ENCODE assay signal across 11 cellular contexts in genomic region chr2:101204400-101205095, GRCh38. TPM values are rescaled to one million over a fixed set of nuclear protein-coding genes. Genes with fewer than 3 reads are reported as not detected.
DNase-seq lines count a peak whose midpoint lies in the region; ATAC-seq and TF ChIP-seq lines count a peak whose summit lies in the region.
"Had no signal": no experiment of that assay in that cellular context is flagged by ENCODE, and none has a peak within 500 bp of the region (broad histone marks: within the 10 kb centered on the region; RNA-seq: fewer than 3 reads in every experiment).

No MANE protein-coding gene starts in this region.

- H3K36me3 Mint-ChIP-seq in activated naive CD4-positive, alpha-beta T cell treated with anti-CD3 and anti-CD28 coated beads for 36 hours (ENCODE audit: low read depth), result no peaks in the 10 kb centered on the region
- H3K36me3 Mint-ChIP-seq in stimulated activated naive B cell treated with anti-CD40 and anti-IgM and Interleukin-4, amounts not matched to agents 10 μg/mL and 1 μg/mL and 100 μg/mL, for 72 hours, result no peaks in the 10 kb centered on the region
- peaks cover 0 to 2% of the 10 kb centered on the region in 2 donors for H3K36me3 Mint-ChIP-seq in CD14-positive monocyte

- TF ChIP-seq CTCF in brain microvascular endothelial cell (IDR thresholded peaks at IDR 0.05; ENCODE audit: low read depth, low read length, missing control alignments), result peak; percentile 65
- TF ChIP-seq CTCF in CD14-positive monocyte (IDR thresholded peaks at IDR 0.05), result no peak

- H3K9me3 Mint-ChIP-seq in activated naive CD4-positive, alpha-beta T cell treated with anti-CD3 and anti-CD28 coated beads for 36 hours, result no peaks in the 10 kb centered on the region
- H3K9me3 Mint-ChIP-seq in stimulated activated naive B cell treated with anti-CD40 and anti-IgM and Interleukin-4, amounts not matched to agents 10 μg/mL and 1 μg/mL and 100 μg/mL, for 72 hours, result peaks cover 1 to 7% of the 10 kb centered on the region in 2 donors
- peaks cover 0 to 1% (median 0%) of the 10 kb centered on the region in 7 donors for H3K9me3 Mint-ChIP-seq in CD14-positive monocyte

- in situ Hi-C loops in brain microvascular endothelial cell (cut with HindIII; ENCODE audit: low pct_ligation_motif_present, low sequenced_read_pairs), result loop anchor here (25.0 kb wide), 1 partner anchor 167 kb away; no protein-coding TSS in a partner anchor

- H3K27me3 Mint-ChIP-seq in activated naive CD4-positive, alpha-beta T cell treated with anti-CD3 and anti-CD28 coated beads for 36 hours (ENCODE audit: low read depth), result no peaks in the 10 kb centered on the region
- no peaks in the 10 kb centered on the region for H3K27me3 Mint-ChIP-seq in stimulated activated naive B cell treated with anti-CD40 and anti-IgM and Interleukin-4, amounts not matched to agents 10 μg/mL and 1 μg/mL and 100 μg/mL, for 72 hours
- peaks cover 0 to 4% (median 2%) of the 10 kb centered on the region in 3 donors for H3K27me3 Mint-ChIP-seq in CD14-positive monocyte (ENCODE audit: low read depth in 3 of 3)

- CTCF ChIA-PET in activated naive CD4-positive, alpha-beta T cell treated with anti-CD3 and anti-CD28 coated beads for 36 hours (lab: Charles Lee), result interaction anchor here (0.6 to 4.9 kb wide), 40 partner anchors 9 to 610 kb away, joined by 3 to 52 read pairs (median 5); partner anchors contain the start of genes CNOT11, RPL31 and TBC1D8

- H3K4me1 Mint-ChIP-seq in activated naive CD4-positive, alpha-beta T cell treated with anti-CD3 and anti-CD28 coated beads for 36 hours (ENCODE audit: low read depth), result no peaks in the 10 kb centered on the region
- peaks cover 5 to 12% of the 10 kb centered on the region in 2 donors for H3K4me1 Mint-ChIP-seq in stimulated activated naive B cell treated with anti-CD40 and anti-IgM and Interleukin-4, amounts not matched to agents 10 μg/mL and 1 μg/mL and 100 μg/mL, for 72 hours
- peaks cover 31% of the 10 kb centered on the region for H3K4me1 Mint-ChIP-seq in CD14-positive monocyte

- H3K9me3 ChIP-seq in MG63, result no peaks in the 10 kb centered on the region

- H3K36me3 ChIP-seq in MG63, result no peaks in the 10 kb centered on the region
- H3K36me3 ChIP-seq in brain microvascular endothelial cell (replicated peaks), result no peaks in the 10 kb centered on the region

- H3K4me3 Mint-ChIP-seq in activated naive CD4-positive, alpha-beta T cell treated with anti-CD3 and anti-CD28 coated beads for 36 hours, result peak overlapping the region; percentile 8
- H3K4me3 Mint-ChIP-seq in stimulated activated naive B cell treated with anti-CD40 and anti-IgM and Interleukin-4, amounts not matched to agents 10 μg/mL and 1 μg/mL and 100 μg/mL, for 72 hours, result peak overlapping the region; percentile 37 to 58
- no peak overlapping the region for H3K4me3 Mint-ChIP-seq in CD14-positive monocyte

- no peak for DNase-seq in activated naive CD4-positive, alpha-beta T cell treated with anti-CD3 and anti-CD28 coated beads for 36 hours
- DNase-seq in activated naive CD4-positive, alpha-beta T cell (lab: John Stamatoyannopoulos, UW), result no peak
- DNase-seq in MG63 (peak; percentile 9), brain microvascular endothelial cell (peak; percentile 12), CD14-positive monocyte (ENCODE audit: low spot score) (no peak)
- no peak for DNase-seq in stimulated activated naive B cell treated with anti-CD40 and anti-IgM and Interleukin-4, amounts not matched to agents 10 μg/mL and 1 μg/mL and 100 μg/mL, for 72 hours
- DNase-seq: amniotic stem cell, mesendoderm, NCI-H524 treated with DMSO at 0.1 percent for 48 hours had no signal

- H3K27me3 ChIP-seq in MG63 (no peaks in the 10 kb centered on the region), brain microvascular endothelial cell (replicated peaks) (no peaks in the 10 kb centered on the region)

- ATAC-seq in stimulated activated naive B cell treated with anti-CD40 and anti-IgM and Interleukin-4, amounts not matched to agents 10 μg/mL and 1 μg/mL and 100 μg/mL, for 72 hours (replicated peaks), result no peak
- no peak for ATAC-seq in HG03521 (IDR thresholded peaks at IDR 0.05; ENCODE audit: unreplicated experiment)
- ATAC-seq in GM19035 (IDR thresholded peaks at IDR 0.05; ENCODE audit: unreplicated experiment), result no peak

- intact Hi-C loops in activated naive CD4-positive, alpha-beta T cell treated with anti-CD3 and anti-CD28 coated beads for 36 hours (cut with micrococcal nuclease), result loop anchor here (1.0 kb wide), 5 partner anchors 30 to 597 kb away; partner anchors contain the start of gene TBC1D8
- intact Hi-C loops in CD14-positive monocyte (cut with micrococcal nuclease), result loop anchor here (2.0 to 10.0 kb wide), 5 partner anchors 50 to 192 kb away; partner anchors contain the start of gene TBC1D8 (in 2 of the 2)

- peak overlapping the region; percentile 7 for H3K27ac Mint-ChIP-seq in activated naive CD4-positive, alpha-beta T cell treated with anti-CD3 and anti-CD28 coated beads for 36 hours
- no peak overlapping the region for H3K27ac Mint-ChIP-seq in stimulated activated naive B cell treated with anti-CD40 and anti-IgM and Interleukin-4, amounts not matched to agents 10 μg/mL and 1 μg/mL and 100 μg/mL, for 72 hours
- no peak overlapping the region for H3K27ac Mint-ChIP-seq in CD14-positive monocyte

- H3K4me3 ChIP-seq in MG63 (no peak overlapping the region), brain microvascular endothelial cell (ENCODE audit: low read depth, low read length) (no peak overlapping the region)

- H3K27ac ChIP-seq in brain microvascular endothelial cell, result no peak overlapping the region

RNA-seq across cellular contexts. Expression of gene CNOT11, which starts 48.1 kb away (rescaled TPM):
- 10 to 100 TPM; 38.3 to 40.3 TPM for total RNA-seq in activated naive CD4-positive, alpha-beta T cell treated with anti-CD3 and anti-CD28 coated beads for 36 hours
- 52.6 and 64.1 TPM in 2 replicates for total RNA-seq in MG63 (2014; rRNA removed; shearing (Covaris generic); ENCODE audit: low replicate concordance)
- 10 to 100 TPM; 38.4 to 39.0 TPM for polyA plus RNA-seq in CD14-positive monocyte

RNA-seq across cellular contexts. Expression of gene TBC1D8, which starts 53.4 kb away (rescaled TPM):
- 1 to 10 TPM; 4.0 to 4.5 TPM for total RNA-seq in activated naive CD4-positive, alpha-beta T cell treated with anti-CD3 and anti-CD28 coated beads for 36 hours
- total RNA-seq in MG63 (2014; rRNA removed; shearing (Covaris generic); ENCODE audit: low replicate concordance), result 9.5 and 15.5 TPM in 2 replicates
- polyA plus RNA-seq in CD14-positive monocyte, result 10 to 100 TPM; 16.1 to 22.4 TPM

Comparison
In these comparisons a context has a peak if more than half of its experiments do, and no peak if none do; other contexts are left out.
1. DNase-seq: peak in MG63 (single experiment) and brain microvascular endothelial cell (single experiment); none in activated naive CD4-positive, alpha-beta T cell treated with anti-CD3 and anti-CD28 coated beads for 36 hours (single experiment), activated naive CD4-positive, alpha-beta T cell (0 of 4), stimulated activated naive B cell treated with anti-CD40 and anti-IgM and Interleukin-4, amounts not matched to agents 10 μg/mL and 1 μg/mL and 100 μg/mL, for 72 hours (single experiment) and CD14-positive monocyte (single experiment).
2. H3K4me3 Mint-ChIP-seq: peak in activated naive CD4-positive, alpha-beta T cell treated with anti-CD3 and anti-CD28 coated beads for 36 hours (single experiment) and stimulated activated naive B cell treated with anti-CD40 and anti-IgM and Interleukin-4, amounts not matched to agents 10 μg/mL and 1 μg/mL and 100 μg/mL, for 72 hours (2 of 2); none in CD14-positive monocyte (0 of 2).